Comparison of ENCODE assay signal across 8 cellular contexts in genomic region chrX:71911023-71911730, GRCh38. TPM values are rescaled to one million over a fixed set of nuclear protein-coding genes. Genes with fewer than 3 reads are reported as not detected.
DNase-seq lines count a peak whose midpoint lies in the region.

No MANE protein-coding gene starts in this region.

- CTCF ChIA-PET in CD4-positive, alpha-beta memory T cell (lab: Charles Lee; ENCODE audit: partially characterized antibody): interaction anchor here (1.0 kb wide), 1 partner anchor 88 kb away, joined by 3 read pairs; no protein-coding TSS in a partner anchor

- H3K4me3 Mint-ChIP-seq in CD4-positive, alpha-beta memory T cell: peak overlapping the region in 7 of 8 donors; percentile 14 to 66 (median 41)
- H3K4me3 Mint-ChIP-seq in activated naive CD4-positive, alpha-beta T cell treated with anti-CD3 and anti-CD28 coated beads, Interleukin-2, amount 50 U/mL, for 24 hours: peak overlapping the region; percentile 7

- H3K27ac Mint-ChIP-seq in CD4-positive, alpha-beta memory T cell: no peak overlapping the region
- no peak overlapping the region for H3K27ac Mint-ChIP-seq in activated naive CD4-positive, alpha-beta T cell treated with anti-CD3 and anti-CD28 coated beads, Interleukin-2, amount 50 U/mL, for 24 hours

- H3K36me3 ChIP-seq in CD4-positive, alpha-beta memory T cell (ENCODE audit: insufficient read depth, low read length): no peaks in the 10 kb centered on the region
- H3K36me3 ChIP-seq in iPS DF 6.9 (ENCODE audit: control insufficient read depth, insufficient read depth, low read length): peaks cover 2% of the 10 kb centered on the region; the same call in 1 of the 2 replicates

- peaks cover 11 to 17% of the 10 kb centered on the region in 2 donors for H3K27me3 Mint-ChIP-seq in CD4-positive, alpha-beta memory T cell
- peaks cover 19% of the 10 kb centered on the region for H3K27me3 Mint-ChIP-seq in activated naive CD4-positive, alpha-beta T cell treated with anti-CD3 and anti-CD28 coated beads, Interleukin-2, amount 50 U/mL, for 24 hours

- no peak overlapping the region for H3K27ac ChIP-seq in CD4-positive, alpha-beta memory T cell (ENCODE audit: low read depth, low read length)
- no peak overlapping the region for H3K27ac ChIP-seq in iPS DF 6.9 (ENCODE audit: low read length)

- H3K27me3 ChIP-seq in CD4-positive, alpha-beta memory T cell (ENCODE audit: insufficient read depth, low read length): no peaks in the 10 kb centered on the region
- no peaks in the 10 kb centered on the region for H3K27me3 ChIP-seq in iPS DF 6.9 (ENCODE audit: control insufficient read depth, insufficient read depth, low read length)

- H3K4me1 Mint-ChIP-seq in CD4-positive, alpha-beta memory T cell: peaks cover 0 to 9% (median under 1%) of the 10 kb centered on the region in 4 donors
- peaks cover 4% of the 10 kb centered on the region for H3K4me1 Mint-ChIP-seq in activated naive CD4-positive, alpha-beta T cell treated with anti-CD3 and anti-CD28 coated beads, Interleukin-2, amount 50 U/mL, for 24 hours

- no peak overlapping the region for H3K4me3 ChIP-seq in CD4-positive, alpha-beta memory T cell (ENCODE audit: low read length in 2 of 2)
- H3K4me3 ChIP-seq in iPS DF 6.9 (ENCODE audit: low read length): peak overlapping the region; percentile 90; the same call in 1 of the 2 replicates

- H3K9me3 Mint-ChIP-seq in CD4-positive, alpha-beta memory T cell: peaks cover 0 to 3% (median 0%) of the 10 kb centered on the region in 8 donors
- no peaks in the 10 kb centered on the region for H3K9me3 Mint-ChIP-seq in activated naive CD4-positive, alpha-beta T cell treated with anti-CD3 and anti-CD28 coated beads, Interleukin-2, amount 50 U/mL, for 24 hours

- intact Hi-C loops in CD4-positive, alpha-beta memory T cell (cut with micrococcal nuclease): no loop called here

- H3K36me3 Mint-ChIP-seq in CD4-positive, alpha-beta memory T cell: no peaks in the 10 kb centered on the region
- H3K36me3 Mint-ChIP-seq in activated naive CD4-positive, alpha-beta T cell treated with anti-CD3 and anti-CD28 coated beads, Interleukin-2, amount 50 U/mL, for 24 hours: no peaks in the 10 kb centered on the region

- no CpG with 5 or more reads among the region's 81 CpGs for WGBS in iPS DF 6.9 (ENCODE audit: insufficient coverage, insufficient read length)

- H3K4me1 ChIP-seq in CD4-positive, alpha-beta memory T cell (ENCODE audit: insufficient read depth, low read length): no peaks in the 10 kb centered on the region
- peaks cover 3% of the 10 kb centered on the region for H3K4me1 ChIP-seq in iPS DF 6.9 (ENCODE audit: control insufficient read depth, insufficient read depth, low read length)

- POLR2A ChIA-PET in CD4-positive, alpha-beta memory T cell (lab: Charles Lee; ENCODE audit: partially characterized antibody): no interaction called here

- H3K9me3 ChIP-seq in CD4-positive, alpha-beta memory T cell (ENCODE audit: control insufficient read depth in 1 of 2, low read length in 2 of 2): no peaks in the 10 kb centered on the region
- no peaks in the 10 kb centered on the region for H3K9me3 ChIP-seq in iPS DF 6.9 (ENCODE audit: control insufficient read depth, insufficient read depth, low read length)

- DNase-seq in CD4-positive, alpha-beta memory T cell: peak; percentile 15 to 31 (median 29)
- DNase-seq in NCI-H510A (lab: John Stamatoyannopoulos, UW) (peak; percentile 23), iPS DF 6.9 (ENCODE audit: low read depth, low spot score) (no peak), mucosa of gallbladder (ENCODE audit: low spot score) (no peak), NK-92 (lab: John Stamatoyannopoulos, UW; ENCODE audit: unreplicated experiment) (no peak), mesenteric fat pad (ENCODE audit: low spot score) (no peak)
- peak; percentile 50 for DNase-seq in stimulated activated CD4-positive, alpha-beta T cell treated with anti-CD3 and anti-CD28 coated beads, Interleukin-15, amount 100 ng/mL, for 24 hours

RNA-seq across cellular contexts. Expression of gene NHSL2, which starts 0.5 kb away (rescaled TPM):
- total RNA-seq in CD4-positive, alpha-beta memory T cell: 1 to 10 TPM; 8.1 to 8.4 TPM
- 10 to 100 TPM; 12.7 to 27.2 TPM for polyA plus RNA-seq in CD4-positive, alpha-beta memory T cell
- total RNA-seq in mucosa of gallbladder: 13.6 TPM
- total RNA-seq in mesenteric fat pad: 13.3 TPM

Comparison
In these comparisons a context has a peak if more than half of its experiments do, and no peak if none do; other contexts are left out.
1. DNase-seq: peak in CD4-positive, alpha-beta memory T cell (5 of 5), NCI-H510A (single experiment) and stimulated activated CD4-positive, alpha-beta T cell treated with anti-CD3 and anti-CD28 coated beads, Interleukin-15, amount 100 ng/mL, for 24 hours (single experiment); none in iPS DF 6.9 (single experiment), mucosa of gallbladder (single experiment), NK-92 (single experiment) and mesenteric fat pad (single experiment).